In the genomic region with DNA sequence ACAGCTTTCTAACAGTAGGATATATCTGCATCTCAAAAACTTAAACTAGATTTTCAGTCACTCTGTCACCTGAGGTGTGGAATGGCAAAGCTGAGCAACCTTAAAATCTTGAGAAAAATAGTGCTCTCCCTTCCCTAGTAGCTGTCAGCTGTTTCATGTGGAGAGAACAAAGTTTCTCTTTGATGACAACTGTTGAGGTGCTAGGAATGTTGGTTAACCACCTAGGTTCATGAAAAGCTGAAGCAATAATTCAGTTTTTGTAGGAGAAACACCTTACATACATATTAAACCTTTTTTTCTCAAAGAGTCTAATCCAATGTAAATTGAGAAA, we compare ENCODE assay signal across 14 cellular contexts.
"Had no signal": no experiment of that assay in that cellular context is flagged by ENCODE, and none has a peak within 500 bp of the region (broad histone marks: within the 10 kb centered on the region; RNA-seq: fewer than 3 reads in every experiment).

No MANE protein-coding gene starts in this region.

- ATAC-seq: activated CD4-positive, CD25-positive, alpha-beta regulatory T cell treated with anti-CD3 and anti-CD28 coated beads, Interleukin-2, amount 50 U/mL, for 24 hours; left cardiac atrium; mucosa of descending colon; natural killer cell; stimulated activated effector memory CD8-positive, alpha-beta T cell treated with anti-CD3 and anti-CD28 coated beads, Interleukin-12 subunit alpha, Interleukin-12 subunit beta, amount 100 ng/mL, for 72 hours had no signal

- H3K27me3 Mint-ChIP-seq: activated CD4-positive, alpha-beta memory T cell treated with anti-CD3 and anti-CD28 coated beads, Interleukin-2, amount 10 ng/mL, durations not matched to agents 7 days and 5 days; brain had no signal

- H3K27me3 ChIP-seq: right atrium auricular region, tibial nerve had no signal

- H3K4me3 Mint-ChIP-seq: activated CD4-positive, alpha-beta memory T cell treated with anti-CD3 and anti-CD28 coated beads, Interleukin-2, amount 10 ng/mL, durations not matched to agents 7 days and 5 days; brain; natural killer cell; stimulated activated effector memory CD8-positive, alpha-beta T cell treated with anti-CD3 and anti-CD28 coated beads, Interleukin-12 subunit alpha, Interleukin-12 subunit beta, amount 100 ng/mL, for 72 hours; T-helper 2 cell treated with Interferon-gamma antibody and Interleukin-4, amounts not matched to agents 5 μg/mL and 100 μg/mL, for 36 hours had no signal

- H3K4me3 ChIP-seq: mucosa of descending colon, right atrium auricular region, tibial nerve had no signal

- DNase-seq: activated CD4-positive, alpha-beta memory T cell treated with anti-CD3 and anti-CD28 coated beads, Interleukin-2, amount 10 ng/mL, durations not matched to agents 7 days and 5 days; activated naive CD4-positive, alpha-beta T cell treated with Interleukin-2 at 50 U/mL for 16 hours; amniotic stem cell; cerebellar nuclear complex; left cardiac atrium; mucosa of descending colon; natural killer cell; posterior cingulate gyrus had no signal

- H3K36me3 Mint-ChIP-seq: stimulated activated effector memory CD8-positive, alpha-beta T cell treated with anti-CD3 and anti-CD28 coated beads, Interleukin-12 subunit alpha, Interleukin-12 subunit beta, amount 100 ng/mL, for 72 hours had no signal

- H3K27ac ChIP-seq: right atrium auricular region, tibial nerve had no signal

- H3K36me3 ChIP-seq: right atrium auricular region had no signal

- H3K27ac Mint-ChIP-seq: activated CD4-positive, alpha-beta memory T cell treated with anti-CD3 and anti-CD28 coated beads, Interleukin-2, amount 10 ng/mL, durations not matched to agents 7 days and 5 days; brain; stimulated activated effector memory CD8-positive, alpha-beta T cell treated with anti-CD3 and anti-CD28 coated beads, Interleukin-12 subunit alpha, Interleukin-12 subunit beta, amount 100 ng/mL, for 72 hours; T-helper 2 cell treated with Interferon-gamma antibody and Interleukin-4, amounts not matched to agents 5 μg/mL and 100 μg/mL, for 36 hours had no signal
